9 cellular contexts compared by ENCODE assay signal in the genomic region with DNA sequence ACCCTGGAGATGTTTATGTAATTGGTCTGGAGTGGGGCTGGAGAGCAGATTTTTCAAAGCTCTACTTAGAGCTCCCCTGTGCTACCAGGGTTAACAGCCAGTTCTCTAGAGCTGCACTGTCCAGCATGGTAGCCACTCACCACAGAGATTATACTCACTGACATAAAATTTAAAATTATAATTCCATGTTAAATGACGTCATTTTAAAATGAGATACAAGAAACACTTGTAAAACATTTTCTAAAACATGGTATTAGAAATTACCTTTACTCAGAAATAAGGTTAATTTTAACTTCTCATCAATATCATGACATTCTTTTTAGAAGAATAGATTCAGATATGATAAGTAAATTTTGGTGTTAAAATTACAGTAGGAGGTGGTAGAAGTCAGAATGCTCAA.
"Had no signal": no experiment of that assay in that cellular context is flagged by ENCODE, and none has a peak within 500 bp of the region (broad histone marks: within the 10 kb centered on the region; RNA-seq: fewer than 3 reads in every experiment).

No MANE protein-coding gene starts in this region.

- H3K4me1 ChIP-seq: HAP-1 had no signal

- H3K36me3 ChIP-seq: HAP-1 had no signal

- H3K9ac ChIP-seq: GM23248, KMS-11 had no signal

- H3K4me3 ChIP-seq: GM23248, HAP-1 had no signal

- H3K4me2 ChIP-seq: KMS-11 had no signal

- H3K9me3 ChIP-seq: HAP-1 had no signal

- DNase-seq: GM23248, GOT3, H7, IMR-90, KBM-7 had no signal

- H3K27ac ChIP-seq: GM23248, HL-60, KMS-11 had no signal

- ATAC-seq: HCT116 had no signal

- H2AFZ ChIP-seq: GM23248 had no signal
